In the genomic region with DNA sequence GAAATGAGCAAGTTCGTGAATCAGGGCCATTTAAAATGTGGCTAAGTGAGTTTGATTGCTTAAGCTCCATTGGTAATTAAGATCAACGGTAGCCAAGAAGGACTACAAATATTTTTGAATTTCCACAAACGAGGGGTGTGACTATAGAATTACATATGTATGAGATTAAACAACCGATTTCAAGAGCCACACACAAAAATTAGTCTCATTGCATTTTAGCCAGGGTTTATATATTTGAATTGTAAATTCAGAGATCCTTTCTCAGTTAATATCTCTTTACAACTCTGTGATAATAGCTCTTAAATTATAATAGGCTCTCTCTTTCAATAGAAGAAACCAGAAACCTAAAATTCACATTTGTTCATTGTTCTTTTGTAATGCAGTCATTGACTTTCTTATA, we compare ENCODE assay signal across 11 cellular contexts.
"Had no signal": no experiment of that assay in that cellular context is flagged by ENCODE, and none has a peak within 500 bp of the region (broad histone marks: within the 10 kb centered on the region; RNA-seq: fewer than 3 reads in every experiment).

No MANE protein-coding gene starts in this region.

- ATAC-seq: activated CD8-positive, alpha-beta T cell treated with anti-CD3 and anti-CD28 coated beads, Interleukin-2, amount 10 ng/mL, durations not matched to agents 7 days and 5 days; stimulated activated naive B cell treated with anti-CD40 and anti-IgM and Interleukin-4, amounts not matched to agents 10 μg/mL and 1 μg/mL and 100 μg/mL, for 72 hours had no signal

- H3K4me2 ChIP-seq: neural progenitor cell had no signal

- H3K4me1 ChIP-seq: colonic mucosa had no signal

- DNase-seq: activated CD4-positive, alpha-beta T cell treated with anti-CD3 and anti-CD28 coated beads for 48 hours; activated CD8-positive, alpha-beta memory T cell treated with anti-CD3 and anti-CD28 coated beads, Interleukin-2, amount 50 U/mL, for 48 hours; activated CD8-positive, alpha-beta T cell treated with anti-CD3 and anti-CD28 coated beads, Interleukin-2, amount 10 ng/mL, durations not matched to agents 7 days and 5 days; activated naive CD4-positive, alpha-beta T cell treated with anti-CD3 and anti-CD28 coated beads for 36 hours; colonic mucosa; stimulated activated naive B cell treated with anti-CD40 and anti-IgM and Interleukin-4, amounts not matched to agents 10 μg/mL and 1 μg/mL and 100 μg/mL, for 72 hours; upper lobe of left lung; WERI-Rb-1 had no signal

- H3K9me3 ChIP-seq: colonic mucosa, gastroesophageal sphincter, upper lobe of left lung had no signal

- H3K36me3 ChIP-seq: cardiac muscle cell, colonic mucosa, gastroesophageal sphincter, neural progenitor cell, upper lobe of left lung, WERI-Rb-1 had no signal

- H3K27me3 ChIP-seq: colonic mucosa, gastroesophageal sphincter, neural progenitor cell, upper lobe of left lung had no signal

- H2AFZ ChIP-seq: neural progenitor cell had no signal

- H3K9ac ChIP-seq: neural progenitor cell had no signal

- H3K4me3 ChIP-seq: cardiac muscle cell, colonic mucosa, gastroesophageal sphincter, neural progenitor cell, upper lobe of left lung had no signal

- H3K27ac ChIP-seq: cardiac muscle cell, colonic mucosa, neural progenitor cell, upper lobe of left lung, WERI-Rb-1 had no signal
